ENCODE assay signal across 24 cellular contexts in the genomic region with DNA sequence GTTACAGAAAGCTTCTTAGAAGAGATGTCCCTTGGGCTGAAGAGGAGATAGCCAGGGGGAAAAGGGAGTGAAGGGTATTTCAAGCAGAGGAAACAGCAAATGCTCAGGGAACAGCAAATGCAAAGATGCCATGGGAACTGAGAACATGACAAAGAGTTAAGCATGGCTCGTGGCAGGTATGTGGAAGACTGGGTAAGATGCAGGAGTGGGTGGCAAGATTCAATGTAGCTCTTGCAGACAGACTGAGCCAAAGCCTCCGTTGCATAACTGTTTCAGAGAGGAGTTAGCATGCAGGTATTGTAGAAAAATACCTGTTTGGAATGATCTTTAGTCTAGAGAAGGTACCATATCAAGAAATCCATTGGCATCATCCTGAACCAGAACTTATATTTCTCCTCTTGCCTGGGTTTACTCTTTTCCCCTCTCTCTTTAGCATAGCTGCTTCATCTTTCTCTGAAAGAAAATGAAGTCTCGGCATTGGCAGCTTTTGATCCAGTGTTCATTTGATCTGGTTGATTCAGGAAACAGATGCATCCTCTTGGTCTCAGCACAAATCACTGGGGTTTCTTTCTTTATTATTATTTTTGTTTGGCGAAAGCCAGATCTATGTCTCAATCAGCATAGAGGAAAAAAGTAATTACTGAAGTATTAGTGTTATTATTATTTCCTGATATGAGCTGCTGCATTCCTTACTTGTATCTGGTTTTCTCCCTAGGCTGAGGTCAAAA. TPM values are rescaled to one million over a fixed set of nuclear protein-coding genes. Genes with fewer than 3 reads are reported as not detected.
A peak's percentile ranks its signal among the peaks of the same experiment; 100 is the strongest.
DNase-seq lines count a peak whose midpoint lies in the region; ATAC-seq, FAIRE-seq and TF ChIP-seq lines count a peak whose summit lies in the region.
"Had no signal": no experiment of that assay in that cellular context is flagged by ENCODE, and none has a peak within 500 bp of the region (broad histone marks: within the 10 kb centered on the region; RNA-seq: fewer than 3 reads in every experiment).

No MANE protein-coding gene starts in this region.

- H3K9me3 Mint-ChIP-seq in activated T-cell treated with anti-CD3 and anti-CD28 coated beads, Interleukin-2, amount 50 U/mL, for 4 hours, result no peaks in the 10 kb centered on the region
- H3K9me3 Mint-ChIP-seq: activated naive CD8-positive, alpha-beta T cell treated with anti-CD3 and anti-CD28 coated beads, Interleukin-2, amount 50 U/mL, for 24 hours; activated T-helper 2 cell treated with anti-CD3 and anti-CD28 coated beads, Interferon-gamma antibody, Interleukin-2, Interleukin-4, amounts not matched to agents 10 μg/mL and 5 μg/mL and 100 μg/mL, durations not matched to agents 14 hours and 24 hours and 36 hours; HFFc6 had no signal

- FAIRE-seq in endothelial cell of umbilical vein (lab: Jason Lieb, UNC) (peak; percentile 77), HTR-8/SVneo (lab: Jason Lieb, UNC) (no peak)
- FAIRE-seq: A549 had no signal

- intact Hi-C loops in endothelial cell of umbilical vein (cut with micrococcal nuclease), result loop anchor here (1.0 kb wide), 1 partner anchor 15 kb away; no protein-coding TSS in a partner anchor
- intact Hi-C loops in thyroid gland (cut with DNase I), result no loop called here
- intact Hi-C loops in gastrocnemius medialis (cut with DNase I; ENCODE audit: low total_unique reads), result no loop called here

- CTCF ChIA-PET in endothelial cell of umbilical vein (lab: Charles Lee), result interaction anchor here (1.1 to 2.2 kb wide), 6 partner anchors 15 to 219 kb away, joined by 3 to 11 read pairs (median 4); no protein-coding TSS in a partner anchor

- BruUV-seq in endothelial cell of umbilical vein (replicated peaks; lab: Mats Ljungman, UMichigan), result no TSS peak

- DNase-seq in activated T-cell treated with anti-CD3 and anti-CD28 coated beads, Interleukin-2, amount 50 U/mL, for 4 hours, result no peak
- no peak for DNase-seq in activated T-cell treated with anti-CD3 and anti-CD28 coated beads for 4 hours
- DNase-seq in KBM-7, result peak; percentile 42
- peak; percentile 88 for DNase-seq in endothelial cell of umbilical vein (ENCODE audit: low read depth, low spot score)
- peak; percentile 39 to 40 for DNase-seq in thyroid gland
- no peak for DNase-seq in gastrocnemius medialis
- no peak for DNase-seq in HTR-8/SVneo (ENCODE audit: insufficient read length, low spot score)
- DNase-seq: activated CD4-positive, alpha-beta T cell treated with anti-CD3 and anti-CD28 coated beads, Interleukin-2, amount 50 U/mL, for 1 hour; activated naive CD8-positive, alpha-beta T cell treated with anti-CD3 and anti-CD28 coated beads, Interleukin-2, amount 50 U/mL, for 24 hours; C1 segment of cervical spinal cord; endodermal cell; HFFc6; mesenchymal stem cell; NCI-H1048; NCI-H1930; NCI-H226; occipital lobe; OCI-M1; Right ventricle myocardium superior; trophoblast cell had no signal

- no peak overlapping the region for H3K9ac ChIP-seq in endothelial cell of umbilical vein (replicated peaks; ENCODE audit: extremely low read depth, insufficient read depth, low read length)

- WGBS in thyroid gland, 2 donors, result 15 to 17% methylated on average over 4 of the region's 4 CpGs

- no peaks in the 10 kb centered on the region for H3K27me3 Mint-ChIP-seq in activated T-cell treated with anti-CD3 and anti-CD28 coated beads, Interleukin-2, amount 50 U/mL, for 4 hours (ENCODE audit: low read depth)
- H3K27me3 Mint-ChIP-seq: activated naive CD8-positive, alpha-beta T cell treated with anti-CD3 and anti-CD28 coated beads, Interleukin-2, amount 50 U/mL, for 24 hours had no signal

- H3K36me3 Mint-ChIP-seq in activated T-cell treated with anti-CD3 and anti-CD28 coated beads, Interleukin-2, amount 50 U/mL, for 4 hours (ENCODE audit: insufficient read depth), result no peaks in the 10 kb centered on the region
- H3K36me3 Mint-ChIP-seq: brain had no signal

- no peaks in the 10 kb centered on the region for H3K79me2 ChIP-seq in endothelial cell of umbilical vein (ENCODE audit: control insufficient read depth, insufficient read depth, low read length)

- no peak overlapping the region for H3K4me3 Mint-ChIP-seq in activated T-cell treated with anti-CD3 and anti-CD28 coated beads, Interleukin-2, amount 50 U/mL, for 4 hours
- H3K4me3 Mint-ChIP-seq: activated naive CD8-positive, alpha-beta T cell treated with anti-CD3 and anti-CD28 coated beads, Interleukin-2, amount 50 U/mL, for 24 hours; brain; endodermal cell; HFFc6 had no signal

- no peaks in the 10 kb centered on the region for H3K9me3 ChIP-seq in endothelial cell of umbilical vein (replicated peaks; ENCODE audit: control insufficient read depth, insufficient read depth, low read length)
- H3K9me3 ChIP-seq in thyroid gland, result no peaks in the 10 kb centered on the region
- H3K9me3 ChIP-seq in gastrocnemius medialis, result no peaks in the 10 kb centered on the region
- H3K9me3 ChIP-seq: A549 had no signal

- TF ChIP-seq CTCF in endothelial cell of umbilical vein (IDR thresholded peaks at IDR 0.05; ENCODE audit: extremely low read depth in 1 of 2, insufficient read depth in 1 of 2, low read depth in 1 of 2, low read length in 2 of 2), result no peak
- TF ChIP-seq CTCF in thyroid gland (IDR thresholded peaks at IDR 0.05), result no peak
- TF ChIP-seq CTCF in gastrocnemius medialis (IDR thresholded peaks at IDR 0.05 in 4 of 5, conservative IDR thresholded peaks at IDR 0.05 in 1 of 5), result no peak

- no peaks in the 10 kb centered on the region for H4K20me1 ChIP-seq in endothelial cell of umbilical vein (replicated peaks; ENCODE audit: control insufficient read depth, extremely low read depth, insufficient read depth, low read length)

- no peak overlapping the region for H2AFZ ChIP-seq in endothelial cell of umbilical vein (ENCODE audit: low read depth, low read length)

- POLR2A ChIA-PET in endothelial cell of umbilical vein (lab: Charles Lee), result interaction anchor here (1.6 kb wide), 1 partner anchor 16 kb away, joined by 8 read pairs; no protein-coding TSS in a partner anchor

- H3K27ac ChIP-seq in endothelial cell of umbilical vein (ENCODE audit: insufficient read depth, low read depth, low read length) (no peak overlapping the region), thyroid gland (peak overlapping the region; percentile 69 to 79 (median 73)), gastrocnemius medialis (no peak overlapping the region)

- H3K4me3 ChIP-seq in endothelial cell of umbilical vein (replicated peaks in 1 of 3; ENCODE audit: insufficient read depth in 1 of 3, low read depth in 1 of 3, low read length in 3 of 3) (no peak overlapping the region), thyroid gland (replicated peaks in 1 of 3) (no peak overlapping the region), gastrocnemius medialis (no peak overlapping the region)
- H3K4me3 ChIP-seq: A549 had no signal

- ATAC-seq in activated T-cell treated with anti-CD3 and anti-CD28 coated beads, Interleukin-2, amount 50 U/mL, for 4 hours, result peak; percentile 38 to 48
- ATAC-seq in gastrocnemius medialis, result no peak
- ATAC-seq in GM21529 (IDR thresholded peaks at IDR 0.05; ENCODE audit: unreplicated experiment), result no peak
- ATAC-seq: activated naive CD8-positive, alpha-beta T cell treated with anti-CD3 and anti-CD28 coated beads, Interleukin-2, amount 50 U/mL, for 24 hours had no signal

- H3K4me1 Mint-ChIP-seq in activated T-cell treated with anti-CD3 and anti-CD28 coated beads, Interleukin-2, amount 50 U/mL, for 4 hours (ENCODE audit: low read depth), result peaks cover 42% of the 10 kb centered on the region
- H3K4me1 Mint-ChIP-seq: brain, endodermal cell had no signal

- no peaks in the 10 kb centered on the region for H3K36me3 ChIP-seq in endothelial cell of umbilical vein (ENCODE audit: control insufficient read depth in 2 of 2, extremely low read depth in 1 of 2, insufficient read depth in 2 of 2, low read length in 2 of 2)
- no peaks in the 10 kb centered on the region for H3K36me3 ChIP-seq in thyroid gland
- H3K36me3 ChIP-seq in gastrocnemius medialis, result no peaks in the 10 kb centered on the region

- in situ Hi-C loops in KBM-7 (cut with MboI; ENCODE audit: low pct_unique_long_range_greater_than_20kb, low sequenced_read_pairs), result no loop called here
- in situ Hi-C loops in gastrocnemius medialis (cut with MboI; ENCODE audit: low sequenced_read_pairs in 4 of 4), result no loop called here

- H3K4me2 ChIP-seq in endothelial cell of umbilical vein (ENCODE audit: insufficient read depth, low read length), result peak overlapping the region; percentile 31
- H3K4me2 ChIP-seq: A549 had no signal

- H3K9me1 ChIP-seq in endothelial cell of umbilical vein (replicated peaks; ENCODE audit: control insufficient read depth, extremely low read depth, insufficient read depth, low read length), result no peaks in the 10 kb centered on the region

- no peak for TF ChIP-seq POLR2A in endothelial cell of umbilical vein (IDR thresholded peaks at IDR 0.05; ENCODE audit: low read depth, low read length)
- TF ChIP-seq POLR2A in thyroid gland (IDR thresholded peaks at IDR 0.05), result no peak
- TF ChIP-seq POLR2A in gastrocnemius medialis (IDR thresholded peaks at IDR 0.05), result no peak

- H3K4me1 ChIP-seq in endothelial cell of umbilical vein (ENCODE audit: control insufficient read depth, extremely low read depth, insufficient read depth, low read length) (peaks cover 18% of the 10 kb centered on the region), thyroid gland (peaks cover 24 to 30% of the 10 kb centered on the region in 2 donors), gastrocnemius medialis (no peaks in the 10 kb centered on the region)

- no peaks in the 10 kb centered on the region for H3K27me3 ChIP-seq in endothelial cell of umbilical vein (ENCODE audit: control insufficient read depth in 2 of 2, insufficient read depth in 2 of 2, low read length in 2 of 2)
- no peaks in the 10 kb centered on the region for H3K27me3 ChIP-seq in thyroid gland
- H3K27me3 ChIP-seq in gastrocnemius medialis, result no peaks in the 10 kb centered on the region

- dilution Hi-C loops in endothelial cell of umbilical vein (cut with MboI; ENCODE audit: extremely low pct_ligation_motif_present, low sequenced_read_pairs), result no loop called here

RNA-seq across cellular contexts. Expression of a gene that starts 41.7 kb away (rescaled TPM):
- 10 to 100 TPM; 76.6 to 86.7 (median 80.4) TPM for total RNA-seq in activated T-cell treated with anti-CD3 and anti-CD28 coated beads, Interleukin-2, amount 50 U/mL, for 4 hours
- total RNA-seq in endothelial cell of umbilical vein (35.1 and 39.6 TPM in 2 replicates), thyroid gland (10 to 100 TPM; 36.5 to 53.6 (median 39.7) TPM), gastrocnemius medialis (10 to 100 TPM in 2 of 4 donors, 1 to 10 TPM in 2; 8.1 to 11.4 (median 9.9) TPM)
- 12.5 and 15.4 TPM in 2 replicates for polyA plus RNA-seq in endothelial cell of umbilical vein
- 13.1 and 13.8 TPM in 2 replicates for polyA plus RNA-seq in endothelial cell of umbilical vein (2011; cell fraction: cytosol; rRNA removed)
- polyA plus RNA-seq in endothelial cell of umbilical vein (2011; cell fraction: nucleus; rRNA removed), result 33.6 and 39.7 TPM in 2 replicates
- 23.2 and 29.1 TPM in 2 replicates for polyA plus RNA-seq in endothelial cell of umbilical vein (2012)
- 55.8 and 62.2 TPM in 2 replicates for polyA minus RNA-seq in endothelial cell of umbilical vein
- polyA minus RNA-seq in endothelial cell of umbilical vein (2011; cell fraction: cytosol; rRNA and poly(A)+ RNA removed), result 145 TPM
- 38.5 and 63.1 TPM in 2 replicates for polyA minus RNA-seq in endothelial cell of umbilical vein (2011; cell fraction: nucleus; rRNA and poly(A)+ RNA removed)

Comparison
In these comparisons a context has a peak if more than half of its experiments do, and no peak if none do; other contexts are left out.
1. ATAC-seq: peak in activated T-cell treated with anti-CD3 and anti-CD28 coated beads, Interleukin-2, amount 50 U/mL, for 4 hours (2 of 2); none in gastrocnemius medialis (0 of 2) and GM21529 (single experiment).
2. DNase-seq: peak in KBM-7 (single experiment), endothelial cell of umbilical vein (single experiment) and thyroid gland (2 of 2); none in activated T-cell treated with anti-CD3 and anti-CD28 coated beads, Interleukin-2, amount 50 U/mL, for 4 hours (single experiment), activated T-cell treated with anti-CD3 and anti-CD28 coated beads for 4 hours (single experiment), gastrocnemius medialis (0 of 2) and HTR-8/SVneo (single experiment).
3. H3K27ac ChIP-seq: peak in thyroid gland (3 of 3); none in endothelial cell of umbilical vein (single experiment) and gastrocnemius medialis (0 of 4).